ENCODE assay signal across 11 cellular contexts in genomic region chr19:46608581-46609345, GRCh38. TPM values are rescaled to one million over a fixed set of nuclear protein-coding genes. Genes with fewer than 3 reads are reported as not detected.
DNase-seq lines count a peak whose midpoint lies in the region; ATAC-seq and TF ChIP-seq lines count a peak whose summit lies in the region.
"Had no signal": no experiment of that assay in that cellular context is flagged by ENCODE, and none has a peak within 500 bp of the region (broad histone marks: within the 10 kb centered on the region; RNA-seq: fewer than 3 reads in every experiment).

No MANE protein-coding gene starts in this region.

- TF ChIP-seq POLR2A in heart left ventricle (IDR thresholded peaks at IDR 0.05): no peak

- no peak for TF ChIP-seq CTCF in heart left ventricle (IDR thresholded peaks at IDR 0.05)
- TF ChIP-seq CTCF in right atrium auricular region (IDR thresholded peaks at IDR 0.05): no peak
- TF ChIP-seq CTCF in endodermal cell (conservative IDR thresholded peaks at IDR 0.05): no peak
- no peak for TF ChIP-seq CTCF in upper lobe of right lung (IDR thresholded peaks at IDR 0.05)

- no peaks in the 10 kb centered on the region for H3K27me3 ChIP-seq in heart left ventricle
- no peaks in the 10 kb centered on the region for H3K27me3 ChIP-seq in right atrium auricular region
- H3K27me3 ChIP-seq in endodermal cell (ENCODE audit: control insufficient read depth, insufficient read depth, low read length, poor library complexity, severe bottlenecking): no peaks in the 10 kb centered on the region
- no peaks in the 10 kb centered on the region for H3K27me3 ChIP-seq in upper lobe of right lung
- H3K27me3 ChIP-seq: ovary had no signal

- no peak for ATAC-seq in heart left ventricle
- ATAC-seq in upper lobe of right lung: no peak
- ATAC-seq: stimulated activated effector memory CD8-positive, alpha-beta T cell treated with anti-CD3 and anti-CD28 coated beads, Interleukin-12 subunit alpha, Interleukin-12 subunit beta, amount 100 ng/mL, for 72 hours had no signal

- 92 to 93% (median 93%) methylated on average over 27 of the region's 27 CpGs for WGBS in heart left ventricle, 4 donors
- WGBS in endodermal cell (ENCODE audit: insufficient coverage in 1 of 2, insufficient read length in 1 of 2), 2 experiments: 95 to 99% methylated on average over 19 to 27 of the region's 27 CpGs

- no peaks in the 10 kb centered on the region for H3K27me3 Mint-ChIP-seq in endodermal cell (ENCODE audit: insufficient read depth)

- H3K9me3 Mint-ChIP-seq in endodermal cell: no peaks in the 10 kb centered on the region
- H3K9me3 Mint-ChIP-seq: stimulated activated effector memory CD8-positive, alpha-beta T cell treated with anti-CD3 and anti-CD28 coated beads, Interleukin-12 subunit alpha, Interleukin-12 subunit beta, amount 100 ng/mL, for 72 hours had no signal

- no peak overlapping the region for H3K9ac ChIP-seq in endodermal cell (ENCODE audit: extremely low read depth, low read length, poor library complexity, severe bottlenecking)

- H3K9me3 ChIP-seq in heart left ventricle: no peaks in the 10 kb centered on the region
- no peaks in the 10 kb centered on the region for H3K9me3 ChIP-seq in right atrium auricular region
- H3K9me3 ChIP-seq in endodermal cell (ENCODE audit: control insufficient read depth, low read length): no peaks in the 10 kb centered on the region
- no peaks in the 10 kb centered on the region for H3K9me3 ChIP-seq in upper lobe of right lung
- H3K9me3 ChIP-seq: ovary had no signal

- H3K36me3 ChIP-seq in heart left ventricle (peaks cover 0 to 57% (median 47%) of the 10 kb centered on the region in 9 donors), right atrium auricular region (peaks cover 49% of the 10 kb centered on the region), endodermal cell (ENCODE audit: control insufficient read depth, insufficient read depth, low read length) (peaks cover 56% of the 10 kb centered on the region), upper lobe of right lung (peaks cover 49% of the 10 kb centered on the region)
- H3K36me3 ChIP-seq: ovary had no signal

- no peak overlapping the region for H3K4me3 Mint-ChIP-seq in endodermal cell
- H3K4me3 Mint-ChIP-seq: stimulated activated effector memory CD8-positive, alpha-beta T cell treated with anti-CD3 and anti-CD28 coated beads, Interleukin-12 subunit alpha, Interleukin-12 subunit beta, amount 100 ng/mL, for 72 hours had no signal

- peak in 3 of 5 donors; percentile 15 to 42 (median 24) for DNase-seq in heart left ventricle
- DNase-seq in right atrium auricular region (ENCODE audit: low spot score): no peak
- DNase-seq in endodermal cell: peak; percentile 20
- DNase-seq in upper lobe of right lung: peak; percentile 60
- no peak for DNase-seq in COR-L47 (lab: John Stamatoyannopoulos, UW)
- no peak for DNase-seq in kidney glomerular epithelial cell (lab: John Stamatoyannopoulos, UW)
- DNase-seq: activated CD4-positive, alpha-beta T cell treated with anti-CD3 and anti-CD28 coated beads for 4 hours; amygdala had no signal

- no peak overlapping the region for H3K27ac ChIP-seq in heart left ventricle
- no peak overlapping the region for H3K27ac ChIP-seq in right atrium auricular region
- no peak overlapping the region for H3K27ac ChIP-seq in endodermal cell (ENCODE audit: low read depth, low read length)
- no peak overlapping the region for H3K27ac ChIP-seq in upper lobe of right lung
- H3K27ac ChIP-seq: ovary had no signal

- intact Hi-C loops in heart left ventricle (cut with DNase I) (loop anchor here in 1 of 10 donors (10.0 kb wide), 1 partner anchor 236 kb away; no protein-coding TSS in a partner anchor), upper lobe of right lung (cut with DNase I) (loop anchor here (5.0 kb wide), 1 partner anchor 64 kb away; no protein-coding TSS in a partner anchor)

- H3K4me1 Mint-ChIP-seq in endodermal cell: peaks cover 8% of the 10 kb centered on the region

- H3K4me3 ChIP-seq in heart left ventricle: no peak overlapping the region
- no peak overlapping the region for H3K4me3 ChIP-seq in right atrium auricular region
- H3K4me3 ChIP-seq in endodermal cell (ENCODE audit: low read length): no peak overlapping the region
- H3K4me3 ChIP-seq in upper lobe of right lung: no peak overlapping the region
- H3K4me3 ChIP-seq: lung, ovary had no signal

- H3K4me1 ChIP-seq in heart left ventricle: peaks cover 0 to 52% (median 23%) of the 10 kb centered on the region in 12 donors
- H3K4me1 ChIP-seq in right atrium auricular region: peaks cover 0 to 37% of the 10 kb centered on the region in 2 donors
- H3K4me1 ChIP-seq in endodermal cell (ENCODE audit: control insufficient read depth, insufficient read depth, low read length): peaks cover 5% of the 10 kb centered on the region
- peaks cover 10% of the 10 kb centered on the region for H3K4me1 ChIP-seq in upper lobe of right lung

- peaks cover 54% of the 10 kb centered on the region for H3K36me3 Mint-ChIP-seq in endodermal cell (ENCODE audit: low read depth)

- no peak overlapping the region for H3K27ac Mint-ChIP-seq in endodermal cell

RNA-seq across cellular contexts. Expression of gene CALM3, which starts 7.6 kb away (rescaled TPM):
- total RNA-seq in heart left ventricle (100 to 1,000 TPM; 204 to 417 (median 283) TPM), right atrium auricular region (100 to 1,000 TPM; 210 to 296 TPM), endodermal cell (100 to 1,000 TPM; 564 to 573 TPM), upper lobe of right lung (142 TPM)
- polyA plus RNA-seq in heart left ventricle: 100 to 1,000 TPM; 290 to 302 TPM
- 356 TPM for polyA plus RNA-seq in endodermal cell (2013, experiment 1 of 2)
- polyA plus RNA-seq in endodermal cell (2013, experiment 2 of 2): 335 TPM

RNA-seq across cellular contexts. Expression of gene PTGIR, which starts 16.1 kb away (rescaled TPM):
- 10 to 100 TPM in 2 of 9 donors, 1 to 10 TPM in 7; 2.1 to 16.7 (median 4.9) TPM for total RNA-seq in heart left ventricle
- 1 to 10 TPM; 2.7 to 5.2 TPM for polyA plus RNA-seq in heart left ventricle
- total RNA-seq in right atrium auricular region: 10 to 100 TPM in 1 of 2 donors, 1 to 10 TPM in 1; 7.0 to 20.6 TPM
- not detected for total RNA-seq in endodermal cell
- polyA plus RNA-seq in endodermal cell (2013, experiment 1 of 2): not detected
- not detected for polyA plus RNA-seq in endodermal cell (2013, experiment 2 of 2)
- 12.6 TPM for total RNA-seq in upper lobe of right lung

RNA-seq across cellular contexts. Expression of gene GNG8, which starts 27.2 kb away (rescaled TPM):
- total RNA-seq in heart left ventricle (not detected), right atrium auricular region (not detected), endodermal cell (not detected), upper lobe of right lung (not detected)
- polyA plus RNA-seq in heart left ventricle: not detected
- 3.8 TPM for polyA plus RNA-seq in endodermal cell (2013, experiment 1 of 2)
- 3.6 TPM for polyA plus RNA-seq in endodermal cell (2013, experiment 2 of 2)
- total RNA-seq: lung, ovary had no signal
- polyA plus RNA-seq: lung, ovary had no signal

RNA-seq across cellular contexts. Expression of gene DACT3, which starts 52.2 kb away (rescaled TPM):
- total RNA-seq in heart left ventricle (10 to 100 TPM in 7 of 9 donors, 1 to 10 TPM in 2; 8.8 to 23.4 (median 15.1) TPM), right atrium auricular region (10 to 100 TPM; 23.5 to 25.9 TPM), endodermal cell (under 1 TPM; 0.15 to 0.70 TPM), upper lobe of right lung (10.0 TPM)
- polyA plus RNA-seq in heart left ventricle: 1 to 10 TPM; 2.4 to 9.1 TPM
- 11.3 TPM for polyA plus RNA-seq in endodermal cell (2013, experiment 1 of 2)
- polyA plus RNA-seq in endodermal cell (2013, experiment 2 of 2): 10.6 TPM

Comparison
In these comparisons a context has a peak if more than half of its experiments do, and no peak if none do; other contexts are left out.
1. DNase-seq: peak in heart left ventricle (3 of 5), endodermal cell (single experiment) and upper lobe of right lung (single experiment); none in right atrium auricular region (single experiment), COR-L47 (single experiment) and kidney glomerular epithelial cell (single experiment).